In genomic region chr20:9520096-9520495, GRCh38 we compare ENCODE assay signal across 21 cellular contexts. TPM values are rescaled to one million over a fixed set of nuclear protein-coding genes. Genes with fewer than 3 reads are reported as not detected.
DNase-seq lines count a peak whose midpoint lies in the region; ATAC-seq, FAIRE-seq and TF ChIP-seq lines count a peak whose summit lies in the region.
"Had no signal": no experiment of that assay in that cellular context is flagged by ENCODE, and none has a peak within 500 bp of the region (broad histone marks: within the 10 kb centered on the region; RNA-seq: fewer than 3 reads in every experiment).

No MANE protein-coding gene starts in this region.

- TF ChIP-seq EP300 in H1 (IDR thresholded peaks at IDR 0.05; ENCODE audit: borderline replicate concordance in 1 of 2, low read depth in 2 of 2, low read length in 2 of 2) = no peak

- TF ChIP-seq CTCF in H1 (IDR thresholded peaks at IDR 0.05; ENCODE audit: control extremely low read depth in 1 of 3, insufficient read depth in 1 of 3, low read depth in 1 of 3, low read length in 3 of 3) (no peak), kidney (IDR thresholded peaks at IDR 0.05; ENCODE audit: borderline replicate concordance, extremely low read depth, insufficient read depth) (no peak)

- no peak overlapping the region for H3K56ac ChIP-seq in H1 (replicated peaks; ENCODE audit: insufficient read length, low read depth, low read length)

- H3K9me3 ChIP-seq in H1 (ENCODE audit: insufficient read depth in 2 of 2, low read depth in 1 of 2, low read length in 1 of 2) (no peaks in the 10 kb centered on the region), kidney (ENCODE audit: control insufficient read depth in 1 of 2, low read length in 2 of 2) (no peaks in the 10 kb centered on the region)
- H3K9me3 ChIP-seq: MG63, SJSA1 had no signal

- H2AK5ac ChIP-seq in H1 (ENCODE audit: low read depth, low read length) = no peak overlapping the region

- DNase-seq in ELF-1 (ENCODE audit: low read depth, low spot score) (peak; percentile 31), H7 (peak; percentile 20), NCI-H345 treated with DMSO at 0.1 percent for 48 hours (lab: John Stamatoyannopoulos, UW; ENCODE audit: unreplicated experiment) (peak; percentile 57), H1 (ENCODE audit: low read depth in 1 of 2, low spot score in 2 of 2) (no peak), kidney (no peak)
- DNase-seq: CD4-positive, alpha-beta T cell; COR-L47; DMS79; HCEC 1CT; Kasumi-1; MG63; NCI-H1092 treated with DMSO at 0.1 percent for 48 hours; NCI-H187; NCI-H510A; OCI-M1; T-helper 1 cell had no signal

- H2BK5ac ChIP-seq in H1 (ENCODE audit: low read depth, low read length) = no peak overlapping the region

- POLR2A ChIA-PET in H1 (lab: Charles Lee; ENCODE audit: partially characterized antibody) = interaction anchor here (1.4 kb wide), 1 partner anchor 11 kb away, joined by 6 read pairs; no protein-coding TSS in a partner anchor

- no peaks in the 10 kb centered on the region for H4K20me1 ChIP-seq in H1 (replicated peaks in 1 of 2; ENCODE audit: control insufficient read depth in 1 of 2, insufficient read depth in 2 of 2, low read length in 2 of 2)

- H3K14ac ChIP-seq in H1 (ENCODE audit: insufficient read length) = no peak overlapping the region

- H2BK12ac ChIP-seq in H1 (ENCODE audit: low read depth, low read length) = no peak overlapping the region

- peaks cover 49% of the 10 kb centered on the region for H3K27me3 ChIP-seq in H7 (ENCODE audit: control insufficient read depth, insufficient read depth, low read length)
- H3K27me3 ChIP-seq in H1 (replicated peaks in 1 of 4; ENCODE audit: control insufficient read depth in 3 of 4, extremely low read depth in 1 of 4, insufficient read depth in 3 of 4, low read length in 3 of 4) = peaks cover 34 to 58% (median 50%) of the 10 kb centered on the region in 4 experiments

- no peak overlapping the region for H4K8ac ChIP-seq in H1 (ENCODE audit: extremely low read depth, insufficient read depth, low read length)

- H3K27ac ChIP-seq in H1 (ENCODE audit: low read depth, low read length) (no peak overlapping the region), kidney (ENCODE audit: low read depth in 2 of 2, low read length in 2 of 2) (no peak overlapping the region)
- H3K27ac ChIP-seq: SJSA1 had no signal

- H3K23me2 ChIP-seq in H1 (ENCODE audit: low read depth, low read length) = peaks cover 8% of the 10 kb centered on the region; the same call in 1 of the 2 replicates

- CTCF ChIA-PET in H1 (lab: Charles Lee; ENCODE audit: partially characterized antibody) = interaction anchor here (0.8 to 10.5 kb wide), 7 partner anchors 13 to 112 kb away, joined by 3 to 79 read pairs (median 4); no protein-coding TSS in a partner anchor

- H3K36me3 ChIP-seq in H7 (replicated peaks; ENCODE audit: control insufficient read depth, insufficient read depth, low read length) (no peaks in the 10 kb centered on the region), H1 (ENCODE audit: control insufficient read depth in 2 of 4, insufficient read depth in 4 of 4, low read length in 3 of 4) (no peaks in the 10 kb centered on the region), kidney (ENCODE audit: control insufficient read depth in 1 of 2, insufficient read depth in 2 of 2, low read length in 2 of 2) (no peaks in the 10 kb centered on the region)
- H3K36me3 ChIP-seq: MG63, SJSA1 had no signal

- no peak overlapping the region for H2AFZ ChIP-seq in H1 (ENCODE audit: low read length)

- H4K91ac ChIP-seq in H1 (replicated peaks; ENCODE audit: insufficient read length, low read length) = no peak overlapping the region

- H3K4me1 ChIP-seq in H1 (replicated peaks in 1 of 4; ENCODE audit: control insufficient read depth in 3 of 4, insufficient read depth in 4 of 4, low read length in 3 of 4) (peaks cover 4 to 36% (median 18%) of the 10 kb centered on the region in 4 experiments; a peak in 6 of 7 replicates), kidney (ENCODE audit: control insufficient read depth in 1 of 2, insufficient read depth in 1 of 2, low read depth in 1 of 2, low read length in 2 of 2) (peaks cover 0 to 6% of the 10 kb centered on the region in 2 donors)
- H3K4me1 ChIP-seq: SJSA1 had no signal

- H2BK15ac ChIP-seq in H1 (ENCODE audit: low read length) = no peak overlapping the region

- WGBS in H1 (ENCODE audit: extremely low coverage in 1 of 2, insufficient coverage in 1 of 2, insufficient read length in 1 of 2, insufficient replicate concordance in 2 of 2, low coverage in 1 of 2, low lambda C conversion rate in 2 of 2, missing lambda C conversion rate in 1 of 2), 2 experiments = 52% methylated on average over 5 of the region's 5 CpGs; no CpG with 5 or more reads in 1 of the 2 experiments

- no peak overlapping the region for H4K5ac ChIP-seq in H1 (ENCODE audit: insufficient read length, low read depth, low read length)

- no peak overlapping the region for H2BK120ac ChIP-seq in H1 (replicated peaks; ENCODE audit: low read depth, low read length)

- H3K79me2 ChIP-seq in H1 (ENCODE audit: control insufficient read depth in 1 of 2, insufficient read depth in 2 of 2, low read length in 2 of 2) = no peaks in the 10 kb centered on the region

- TF ChIP-seq RAD21 in H1 (IDR thresholded peaks at IDR 0.05 in 1 of 2, conservative IDR thresholded peaks at IDR 0.05 in 1 of 2; ENCODE audit: low read depth in 2 of 2, low read length in 2 of 2) = no peak

- TF ChIP-seq POLR2A in H1 (IDR thresholded peaks at IDR 0.05; ENCODE audit: control extremely low read depth in 1 of 2, low read depth in 2 of 2, low read length in 2 of 2) = no peak

- H3K4me3 ChIP-seq in H7 (ENCODE audit: insufficient read depth, low read depth, low read length) = no peak overlapping the region
- no peak overlapping the region for H3K4me3 ChIP-seq in H1 (ENCODE audit: extremely low read depth in 1 of 4, insufficient read depth in 2 of 4, low read depth in 3 of 4, low read length in 4 of 4)
- H3K4me3 ChIP-seq in kidney (ENCODE audit: low read length in 2 of 2) = no peak overlapping the region
- H3K4me3 ChIP-seq: GM12878, MG63, SJSA1 had no signal

- intact Hi-C loops in kidney (cut with DNase I) = no loop called here

- H3K4ac ChIP-seq in H1 (replicated peaks; ENCODE audit: insufficient read length, low read depth, low read length) = no peak overlapping the region

- no peaks in the 10 kb centered on the region for H3K79me1 ChIP-seq in H1 (ENCODE audit: low read depth, low read length)

- H3K9ac ChIP-seq in H1 (replicated peaks in 1 of 4; ENCODE audit: extremely low read depth in 1 of 4, low read depth in 3 of 4, low read length in 3 of 4) = no peak overlapping the region
- no peak overlapping the region for H3K9ac ChIP-seq in kidney (ENCODE audit: low read length in 2 of 2)

- no peak overlapping the region for H3K18ac ChIP-seq in H1 (ENCODE audit: extremely low read depth, low read length)

- no peak overlapping the region for H2BK20ac ChIP-seq in H1 (ENCODE audit: low read length)

- ATAC-seq in HG03039 (IDR thresholded peaks at IDR 0.05; ENCODE audit: unreplicated experiment) (no peak), GM21360 (IDR thresholded peaks at IDR 0.05; ENCODE audit: unreplicated experiment) (no peak)
- ATAC-seq: GM12878, Right ventricle myocardium inferior had no signal

- no peak overlapping the region for H3K4me2 ChIP-seq in H1 (ENCODE audit: insufficient read depth in 1 of 2, low read depth in 2 of 2, low read length in 2 of 2)

- FAIRE-seq in H1 (lab: Jason Lieb, UNC) (no peak), kidney (lab: Jason Lieb, UNC) (no peak)
- FAIRE-seq: GM12878 had no signal

- H3K23ac ChIP-seq in H1 (ENCODE audit: insufficient read length) = no peak overlapping the region

TF ChIP-seq in H1, 55 proteins besides CTCF, POLR2A, EP300 and RAD21:
- TF ChIP-seq TEAD4 (IDR thresholded peaks at IDR 0.05; ENCODE audit: low read depth, low read length) (0 out of 2 replicates have a peak, but pooled peaks have one; percentile 31), SP1 (IDR thresholded peaks at IDR 0.05; ENCODE audit: low read depth, low read length) (no peak), BRCA1 (IDR thresholded peaks at IDR 0.05; ENCODE audit: low read depth, low read length) (no peak)

RNA-seq across cellular contexts. Expression of gene LAMP5, which starts 5.7 kb away (rescaled TPM):
- total RNA-seq in H7 (2014; rRNA removed; shearing (Covaris generic)) = 0.78 and 1.4 TPM in 2 replicates
- total RNA-seq in H1 (2021; fragmentation: NEBNext Ultra II Directional; extraction: Animal tissue kit (Norgen Biotek cat#: 25700)) = 0.22 and 0.31 TPM in 2 replicates
- 0.66 and 1.9 TPM in 2 replicates for polyA plus RNA-seq in H1 (2011; rRNA removed)
- polyA plus RNA-seq in H1 (2011; cell fraction: cytosol; rRNA removed) = 1.2 TPM
- polyA plus RNA-seq in H1 (2011; cell fraction: nucleus; rRNA removed) = 1.6 TPM
- 0.50 to 1.0 TPM (median 0.89 TPM) in 4 replicates for polyA plus RNA-seq in H1 (2012, experiment 1 of 2)
- polyA plus RNA-seq in H1 (2012, experiment 2 of 2) = 1.2 TPM
- 0.41 TPM for polyA plus RNA-seq in H1 (2013, experiment 1 of 2)
- polyA plus RNA-seq in H1 (2013, experiment 2 of 2) = 0.35 TPM
- 0.44 and 0.54 TPM in 2 replicates for polyA minus RNA-seq in H1 (2011; rRNA and poly(A)+ RNA removed)
- polyA minus RNA-seq in H1 (2011; cell fraction: cytosol; rRNA and poly(A)+ RNA removed) = not detected
- not detected for polyA minus RNA-seq in H1 (2011; cell fraction: nucleus; rRNA and poly(A)+ RNA removed)
- 0.82 TPM for total RNA-seq in kidney
- 3.2 TPM for polyA plus RNA-seq in kidney (ENCODE audit: insufficient read depth, low read depth, low replicate concordance)
- total RNA-seq: Right ventricle myocardium inferior, SJSA1 had no signal

Comparison
In these comparisons a context has a peak if more than half of its experiments do, and no peak if none do; other contexts are left out.
1. DNase-seq: peak in ELF-1 (single experiment), H7 (single experiment) and NCI-H345 treated with DMSO at 0.1 percent for 48 hours (single experiment); none in H1 (0 of 2) and kidney (single experiment).